ENCODE assay signal across 10 cellular contexts in the genomic region with DNA sequence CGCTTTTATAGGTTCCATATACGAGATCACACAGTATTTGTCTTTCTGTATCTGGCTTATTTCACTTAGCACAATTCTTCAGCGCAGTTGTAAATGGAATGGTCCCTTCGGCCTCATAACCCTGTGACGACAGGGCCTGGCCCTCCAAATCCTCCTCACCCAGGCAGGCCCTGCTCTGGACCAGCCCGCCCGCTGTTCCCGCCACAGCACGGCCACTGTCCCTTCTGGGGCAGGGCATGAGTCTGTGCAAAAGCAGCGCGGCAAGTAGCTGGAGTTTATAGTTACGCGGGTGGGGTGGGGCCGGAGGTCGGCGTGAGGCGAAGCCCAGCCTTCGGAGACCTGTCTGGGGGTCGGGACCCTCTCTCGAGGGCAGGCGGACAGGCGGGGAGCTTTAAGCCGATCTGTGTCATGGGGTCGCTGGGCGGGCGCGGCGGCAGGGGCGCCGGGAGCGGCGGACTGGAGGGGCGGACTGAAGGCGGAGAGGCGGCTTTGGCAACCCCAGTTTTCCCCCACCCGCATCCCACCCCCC. TPM values are rescaled to one million over a fixed set of nuclear protein-coding genes. Genes with fewer than 3 reads are reported as not detected.
DNase-seq lines count a peak whose midpoint lies in the region; ATAC-seq and TF ChIP-seq lines count a peak whose summit lies in the region.
"Had no signal": no experiment of that assay in that cellular context is flagged by ENCODE, and none has a peak within 500 bp of the region (broad histone marks: within the 10 kb centered on the region; RNA-seq: fewer than 3 reads in every experiment).

No MANE protein-coding gene starts in this region.

- no peak overlapping the region for H2BK5ac ChIP-seq in H9 (ENCODE audit: insufficient read length, low read length)

- intact Hi-C loops in gastrocnemius medialis (cut with DNase I; ENCODE audit: low total_unique reads): no loop called here

- no peak overlapping the region for H2BK20ac ChIP-seq in H9 (ENCODE audit: low read depth, low read length, poor library complexity, severe bottlenecking)

- H3K4me2 ChIP-seq in H9 (ENCODE audit: insufficient read depth, insufficient read length, low read length): peak overlapping the region; percentile 54

- no peak for TF ChIP-seq CTCF in H9 (conservative IDR thresholded peaks at IDR 0.05)
- no peak for TF ChIP-seq CTCF in astrocyte of the cerebellum (IDR thresholded peaks at IDR 0.05; ENCODE audit: low read depth, low read length, missing control alignments)
- TF ChIP-seq CTCF in gastrocnemius medialis (IDR thresholded peaks at IDR 0.05 in 4 of 5, conservative IDR thresholded peaks at IDR 0.05 in 1 of 5): peak in 1 of 5 experiments; percentile 3

- no CpG with 5 or more reads among the region's 36 CpGs for WGBS in H9 (ENCODE audit: extremely low coverage, insufficient read length, low lambda C conversion rate)

- H3K27me3 Mint-ChIP-seq in H9 (ENCODE audit: low read depth): peaks cover 11% of the 10 kb centered on the region

- H3K9me3 Mint-ChIP-seq in H9: no peaks in the 10 kb centered on the region
- H3K9me3 Mint-ChIP-seq: IgD-negative memory B cell, memory B cell had no signal

- no peak overlapping the region for H2AFZ ChIP-seq in H9 (ENCODE audit: low read length)

- H3K27me3 ChIP-seq in H9 (ENCODE audit: insufficient read depth, low read length) (peaks cover 2% of the 10 kb centered on the region; the same call in 1 of the 2 replicates), iPS-18a (ENCODE audit: control insufficient read depth, insufficient read depth, low read length) (no peaks in the 10 kb centered on the region), gastrocnemius medialis (no peaks in the 10 kb centered on the region)

- H3K9ac ChIP-seq in H9 (ENCODE audit: extremely low read depth, insufficient read length, low read length) (peak overlapping the region; percentile 53), iPS-18a (ENCODE audit: low read length) (peak overlapping the region; percentile 64)

- H3K9me3 ChIP-seq in H9 (ENCODE audit: control insufficient read depth, low read depth, low read length) (no peaks in the 10 kb centered on the region), iPS-18a (ENCODE audit: control insufficient read depth, low read depth, low read length) (no peaks in the 10 kb centered on the region), gastrocnemius medialis (no peaks in the 10 kb centered on the region)

- no peak overlapping the region for H3K56ac ChIP-seq in H9 (ENCODE audit: insufficient read length, low read depth, low read length)

- H3K4me1 ChIP-seq in H9 (ENCODE audit: insufficient read depth, low read length) (no peaks in the 10 kb centered on the region), iPS-18a (ENCODE audit: control insufficient read depth, low read depth, low read length) (peaks cover 6% of the 10 kb centered on the region), gastrocnemius medialis (peaks cover 13 to 18% of the 10 kb centered on the region in 2 donors)

- no peak overlapping the region for H3K4ac ChIP-seq in H9 (ENCODE audit: low read depth, low read length)

- H3K14ac ChIP-seq in H9 (ENCODE audit: insufficient read depth, low read length): peak overlapping the region; percentile 62; the same call in 1 of the 2 replicates

- ATAC-seq in gastrocnemius medialis: peak; percentile 73 to 75
- ATAC-seq in HG02938 (IDR thresholded peaks at IDR 0.05; ENCODE audit: unreplicated experiment): no peak

- H3K18ac ChIP-seq in H9 (ENCODE audit: insufficient read length, low read depth, low read length): peak overlapping the region; percentile 32

- no peak overlapping the region for H3K27ac Mint-ChIP-seq in H9
- H3K27ac Mint-ChIP-seq: memory B cell had no signal

- H3K79me2 ChIP-seq in H9 (ENCODE audit: insufficient read depth, low read length): no peaks in the 10 kb centered on the region

- H3K4me1 Mint-ChIP-seq in H9: peaks cover 11 to 19% of the 10 kb centered on the region in 2 experiments

- TF ChIP-seq POLR2A in gastrocnemius medialis (IDR thresholded peaks at IDR 0.05): no peak

- DNase-seq in H9 (peak; percentile 61), astrocyte of the cerebellum (ENCODE audit: low read depth) (no peak), gastrocnemius medialis (no peak), germinal center (ENCODE audit: low spot score) (no peak), middle frontal gyrus (ENCODE audit: extremely low spot score, low spot score) (no peak), NCI-H1417 treated with DMSO at 0.1 percent for 48 hours (lab: John Stamatoyannopoulos, UW) (no peak)

- H4K91ac ChIP-seq in H9 (ENCODE audit: insufficient read length, low read depth, low read length): no peak overlapping the region

- H3K79me1 ChIP-seq in H9 (ENCODE audit: insufficient read depth, low read depth, low read length, poor library complexity, severe bottlenecking): no peaks in the 10 kb centered on the region

- in situ Hi-C loops in astrocyte of the cerebellum (cut with HindIII; ENCODE audit: low sequenced_read_pairs): no loop called here
- in situ Hi-C loops in gastrocnemius medialis (cut with MboI; ENCODE audit: low sequenced_read_pairs in 4 of 4): loop anchor here in 1 of 4 donors (25.0 kb wide), 1 partner anchor 300 kb away; a partner anchor contains a TSS

- H3K4me3 ChIP-seq in astrocyte of the cerebellum (ENCODE audit: low read depth, low read length) (peak overlapping the region; percentile 65), iPS-18a (ENCODE audit: low read length) (peak overlapping the region; percentile 63), gastrocnemius medialis (peak overlapping the region; percentile 71 to 97 (median 80))

- H3K36me3 ChIP-seq in iPS-18a (ENCODE audit: control insufficient read depth, low read depth, low read length) (no peaks in the 10 kb centered on the region), gastrocnemius medialis (peaks cover 0 to 10% of the 10 kb centered on the region in 2 donors)

- no peak overlapping the region for H2BK120ac ChIP-seq in H9 (ENCODE audit: low read depth, low read length, poor library complexity, severe bottlenecking)

- H4K20me1 ChIP-seq in H9 (ENCODE audit: control insufficient read depth, insufficient read depth, insufficient read length): no peaks in the 10 kb centered on the region

- H3K4me3 Mint-ChIP-seq in H9: peak overlapping the region; percentile 78 to 79
- H3K4me3 Mint-ChIP-seq: memory B cell had no signal

- H4K5ac ChIP-seq in H9 (ENCODE audit: insufficient read length, low read depth, low read length): no peak overlapping the region

- H2BK12ac ChIP-seq in H9 (ENCODE audit: insufficient read length, low read depth, low read length): no peak overlapping the region

- no peak overlapping the region for H2AK5ac ChIP-seq in H9 (ENCODE audit: insufficient read length, low read length)

- H3K23me2 ChIP-seq in H9 (ENCODE audit: insufficient read length, low read depth, low read length, poor library complexity, severe bottlenecking): peaks cover 7% of the 10 kb centered on the region

- no peaks in the 10 kb centered on the region for H3K36me3 Mint-ChIP-seq in H9 (ENCODE audit: insufficient read depth in 1 of 3, low read depth in 3 of 3)
- H3K36me3 Mint-ChIP-seq: IgD-negative memory B cell, memory B cell had no signal

- H3K27ac ChIP-seq in H9 (ENCODE audit: insufficient read length, low read depth, low read length): no peak overlapping the region
- no peak overlapping the region for H3K27ac ChIP-seq in iPS-18a (ENCODE audit: low read length)
- H3K27ac ChIP-seq in gastrocnemius medialis: peak overlapping the region; percentile 47 to 79 (median 68)

- H3K23ac ChIP-seq in H9 (ENCODE audit: insufficient read length, low read depth, low read length): no peak overlapping the region

- H2BK15ac ChIP-seq in H9 (ENCODE audit: low read depth, low read length): no peak overlapping the region

- no peak overlapping the region for H4K8ac ChIP-seq in H9 (replicated peaks; ENCODE audit: insufficient read length, low read depth, low read length)

- H3T11ph ChIP-seq in H9 (ENCODE audit: low read length): no peak overlapping the region

RNA-seq across cellular contexts. Expression of a gene that starts 0.5 kb away (rescaled TPM):
- total RNA-seq in H9 (2021): 5.5 and 6.4 TPM in 2 replicates
- 10 to 100 TPM in 1 of 4 donors, 1 to 10 TPM in 3; 4.8 to 10.9 (median 6.0) TPM for total RNA-seq in gastrocnemius medialis

RNA-seq across cellular contexts. Expression of a gene that starts 18.4 kb away (rescaled TPM):
- total RNA-seq in H9 (2021): 33.9 and 38.5 TPM in 2 replicates
- 10 to 100 TPM; 48.4 to 82.6 (median 71.3) TPM for total RNA-seq in gastrocnemius medialis

Comparison
In these comparisons a context has a peak if more than half of its experiments do, and no peak if none do; other contexts are left out.
1. H3K27ac ChIP-seq: peak in gastrocnemius medialis (4 of 4); none in H9 (single experiment) and iPS-18a (single experiment).
2. Peak in every context shown above with its lines, with median percentiles within 50 percentile points of each other: H3K4me3 ChIP-seq.